In the genomic region with DNA sequence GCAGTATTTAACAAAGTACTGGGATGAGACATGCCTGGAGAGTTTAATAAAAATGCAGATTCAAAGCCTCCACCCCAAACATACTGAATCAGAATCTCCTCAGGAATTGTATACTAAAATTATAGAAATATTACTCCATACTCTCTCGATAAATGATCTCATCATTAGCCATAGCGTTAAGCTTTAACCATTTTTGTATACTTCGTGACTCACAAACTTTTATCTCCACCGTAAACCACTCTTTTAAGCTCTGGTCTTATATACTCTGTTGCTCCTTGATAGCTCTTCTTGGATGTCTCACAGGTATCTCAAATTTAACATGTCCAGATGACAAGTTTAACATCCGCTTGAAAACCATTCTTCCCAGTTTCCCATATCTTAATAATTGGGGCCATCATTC, we compare ENCODE assay signal across 15 cellular contexts.
DNase-seq lines count a peak whose midpoint lies in the region; ATAC-seq and TF ChIP-seq lines count a peak whose summit lies in the region.
"Had no signal": no experiment of that assay in that cellular context is flagged by ENCODE, and none has a peak within 500 bp of the region (broad histone marks: within the 10 kb centered on the region; RNA-seq: fewer than 3 reads in every experiment).

No MANE protein-coding gene starts in this region.

- ATAC-seq in RWPE2 (ENCODE audit: low read depth) (peak; percentile 72), esophagus mucosa (peak; percentile 55), GM19452 (IDR thresholded peaks at IDR 0.05; ENCODE audit: unreplicated experiment) (no peak), GM18873 (IDR thresholded peaks at IDR 0.05; ENCODE audit: low FRiP score, unreplicated experiment) (no peak)

- H3K27me3 ChIP-seq in RWPE2 (ENCODE audit: insufficient read depth, poor library complexity, severe bottlenecking) (no peaks in the 10 kb centered on the region), colonic mucosa (no peaks in the 10 kb centered on the region)

- TF ChIP-seq CTCF in RWPE2 (IDR thresholded peaks at IDR 0.05; ENCODE audit: poor library complexity, severe bottlenecking) (no peak), colonic mucosa (IDR thresholded peaks at IDR 0.05) (no peak)

- H3K4me1 ChIP-seq in RWPE2 (ENCODE audit: insufficient read depth, poor library complexity, severe bottlenecking) (peaks cover 44% of the 10 kb centered on the region), colonic mucosa (no peaks in the 10 kb centered on the region)

- peak overlapping the region; percentile 29 for H3K27ac ChIP-seq in RWPE2 (ENCODE audit: poor library complexity, severe bottlenecking)
- no peak overlapping the region for H3K27ac ChIP-seq in colonic mucosa
- H3K27ac ChIP-seq: C4-2B had no signal

- intact Hi-C loops in colonic mucosa (cut with DNase I), result no loop called here

- H3K9ac ChIP-seq in colonic mucosa (ENCODE audit: low read depth in 2 of 2, low read length in 2 of 2), result no peak overlapping the region

- H3K9me3 ChIP-seq in RWPE2 (ENCODE audit: severe bottlenecking), result no peaks in the 10 kb centered on the region
- H3K9me3 ChIP-seq in colonic mucosa, result no peaks in the 10 kb centered on the region
- H3K9me3 ChIP-seq: Caco-2, HAP-1 had no signal

- H3K36me3 ChIP-seq in RWPE2 (ENCODE audit: low read depth) (no peaks in the 10 kb centered on the region), colonic mucosa (no peaks in the 10 kb centered on the region)
- H3K36me3 ChIP-seq: HAP-1 had no signal

- DNase-seq in HPDE6-E6E7 (ENCODE audit: extremely low spot score) (peak; percentile 58), RWPE2 (ENCODE audit: low spot score) (no peak), colonic mucosa (no peak)
- no peak for DNase-seq in stimulated activated CD4-positive, alpha-beta T cell treated with anti-CD3 and anti-CD28 coated beads, Interleukin-4, amount 100 ng/mL, for 1 hour
- DNase-seq: AML-193; Caco-2; CD4-positive, alpha-beta T cell; GDM1; Kasumi-1; KG1 had no signal

- no peak overlapping the region for H3K4me3 ChIP-seq in RWPE2 (ENCODE audit: severe bottlenecking)
- H3K4me3 ChIP-seq in colonic mucosa, result no peak overlapping the region
- H3K4me3 ChIP-seq: HAP-1 had no signal

Comparison
In these comparisons a context has a peak if more than half of its experiments do, and no peak if none do; other contexts are left out.
1. ATAC-seq: peak in RWPE2 (single experiment) and esophagus mucosa (single experiment); none in GM19452 (single experiment) and GM18873 (single experiment).